ENCODE assay signal across 1 cellular context in the genomic region with DNA sequence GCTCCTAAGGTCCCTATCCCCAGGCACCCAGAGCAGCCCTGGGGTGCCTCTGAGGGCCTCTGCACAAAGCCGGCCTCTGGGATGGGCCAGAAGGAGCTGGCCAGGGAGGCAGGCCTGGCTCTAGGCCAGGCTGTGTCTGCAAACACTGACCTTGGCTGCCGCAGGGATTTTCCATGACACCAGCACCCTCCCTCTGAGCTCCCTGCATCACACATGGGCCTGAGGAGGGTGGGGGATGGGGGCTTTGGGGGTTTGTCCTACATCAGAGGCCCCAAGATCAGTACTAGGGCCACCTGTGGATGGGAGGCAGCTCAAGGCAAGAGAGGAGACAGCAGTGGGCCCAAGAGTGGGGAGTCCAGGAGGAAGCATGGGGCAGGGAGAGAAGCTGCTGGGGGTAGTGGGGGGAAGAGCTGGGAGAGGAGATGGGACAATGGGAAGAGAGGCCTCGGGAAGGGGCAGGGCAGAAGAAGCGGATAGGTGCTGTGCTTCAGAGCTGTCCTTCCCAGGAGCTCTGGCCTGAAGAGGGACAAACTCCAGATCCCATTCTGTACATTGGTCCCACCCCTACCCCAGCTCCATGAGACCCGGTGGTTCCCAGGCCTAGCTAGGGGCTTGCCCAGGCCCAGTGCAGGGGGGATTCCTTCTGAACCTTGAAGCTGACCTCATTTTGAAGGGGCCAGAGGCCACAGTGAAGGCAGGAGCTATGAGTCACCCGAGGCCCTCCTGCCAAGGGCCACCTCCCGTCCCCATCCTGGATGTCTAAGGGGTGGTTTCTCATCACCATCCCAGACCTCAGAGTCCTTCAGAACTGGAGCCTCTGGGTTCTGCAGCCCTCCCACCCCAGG.
TF ChIP-seq lines count a peak whose summit lies in the region.

No MANE protein-coding gene starts in this region.

TF ChIP-seq in H1, 55 proteins besides CTCF, POLR2A, EP300 and RAD21:
- no peak for TF ChIP-seq HDAC2 (IDR thresholded peaks at IDR 0.05; ENCODE audit: borderline replicate concordance in 1 of 2, low read depth in 2 of 2, low read length in 2 of 2)
- no peak for TF ChIP-seq RFX5 (IDR thresholded peaks at IDR 0.05; ENCODE audit: borderline replicate concordance, low read depth, low read length)
- TF ChIP-seq BCL11A (IDR thresholded peaks at IDR 0.05; ENCODE audit: low read depth in 2 of 2, low read length in 2 of 2) = no peak
- 0 out of 2 replicates have a peak, but pooled peaks have one; percentile 30 for TF ChIP-seq CREB1 (IDR thresholded peaks at IDR 0.05)
- 0 out of 2 replicates have a peak, but pooled peaks have one; percentile 30 for TF ChIP-seq RBBP5 (IDR thresholded peaks at IDR 0.05; ENCODE audit: borderline replicate concordance, low read depth, low read length)
TF ChIP-seq in H1: peak in this region for 2.
